Comparison of ENCODE assay signal across 8 cellular contexts in genomic region chr16:56632160-56632847, GRCh38. TPM values are rescaled to one million over a fixed set of nuclear protein-coding genes. Genes with fewer than 3 reads are reported as not detected.
DNase-seq lines count a peak whose midpoint lies in the region; ATAC-seq and TF ChIP-seq lines count a peak whose summit lies in the region.

Gene MT1M (plus strand): TSS chr16:56632659. CDS start chr16:56632732, 73 bp downstream.

- intact Hi-C loops in activated CD8-positive, alpha-beta T cell treated with anti-CD3 and anti-CD28 coated beads for 36 hours (cut with micrococcal nuclease), result no loop called here

- peaks cover 59 to 71% of the 10 kb centered on the region in 2 donors for H3K27me3 Mint-ChIP-seq in CD8-positive, alpha-beta memory T cell
- H3K27me3 Mint-ChIP-seq in activated CD8-positive, alpha-beta T cell treated with anti-CD3 and anti-CD28 coated beads for 36 hours, result peaks cover 60% of the 10 kb centered on the region
- peaks cover 28% of the 10 kb centered on the region for H3K27me3 Mint-ChIP-seq in glutamatergic neuron (ENCODE audit: unreplicated experiment)

- DNase-seq in CD8-positive, alpha-beta memory T cell, result no peak
- no peak for DNase-seq in activated CD8-positive, alpha-beta T cell treated with anti-CD3 and anti-CD28 coated beads for 36 hours
- DNase-seq in glutamatergic neuron, result no peak
- DNase-seq in osteoblast (ENCODE audit: insufficient read length, low spot score, missing footprints), result peak; percentile 93
- no peak for DNase-seq in cerebellar nuclear complex (lab: John Stamatoyannopoulos, UW)
- no peak for DNase-seq in NCI-H2081 treated with DMSO at 0.1 percent for 48 hours (lab: John Stamatoyannopoulos, UW)

- no peaks in the 10 kb centered on the region for H3K79me2 ChIP-seq in osteoblast (ENCODE audit: insufficient read depth, low read length)

- H3K27ac Mint-ChIP-seq in CD8-positive, alpha-beta memory T cell, result peak within 1 kb of the TSS in 1 of 8 donors; percentile 10
- no peak within 1 kb of the TSS for H3K27ac Mint-ChIP-seq in activated CD8-positive, alpha-beta T cell treated with anti-CD3 and anti-CD28 coated beads for 36 hours
- no peak within 1 kb of the TSS for H3K27ac Mint-ChIP-seq in glutamatergic neuron (ENCODE audit: unreplicated experiment)

- peaks cover 23% of the 10 kb centered on the region for H3K4me1 ChIP-seq in CD8-positive, alpha-beta memory T cell (ENCODE audit: insufficient read depth, low read length)
- peaks cover 7% of the 10 kb centered on the region for H3K4me1 ChIP-seq in osteoblast (ENCODE audit: insufficient read depth, low read length)

- CTCF ChIA-PET in CD8-positive, alpha-beta memory T cell (lab: Charles Lee), result interaction anchor here (1.0 kb wide), 1 partner anchor 11 kb away, joined by 3 read pairs; no protein-coding TSS in a partner anchor
- CTCF ChIA-PET in activated CD8-positive, alpha-beta T cell treated with anti-CD3 and anti-CD28 coated beads for 36 hours (lab: Charles Lee), result interaction anchor here (2.2 kb wide), 1 partner anchor 10 kb away, joined by 8 read pairs; no protein-coding TSS in a partner anchor

- TF ChIP-seq CTCF in activated CD8-positive, alpha-beta T cell treated with anti-CD3 and anti-CD28 coated beads for 36 hours (IDR thresholded peaks at IDR 0.05), result no peak
- TF ChIP-seq CTCF in glutamatergic neuron (IDR thresholded peaks at IDR 0.05; ENCODE audit: partially characterized antibody, unreplicated experiment) (no peak), osteoblast (IDR thresholded peaks at IDR 0.05; ENCODE audit: extremely low read depth, low read depth, low read length) (no peak)

- peak within 1 kb of the TSS; percentile 96 for H2AFZ ChIP-seq in osteoblast (ENCODE audit: low read length)

- H3K36me3 Mint-ChIP-seq in CD8-positive, alpha-beta memory T cell, result no peaks in the 10 kb centered on the region
- no peaks in the 10 kb centered on the region for H3K36me3 Mint-ChIP-seq in activated CD8-positive, alpha-beta T cell treated with anti-CD3 and anti-CD28 coated beads for 36 hours (ENCODE audit: low read depth)
- no peaks in the 10 kb centered on the region for H3K36me3 Mint-ChIP-seq in glutamatergic neuron (ENCODE audit: unreplicated experiment)

- no peak within 1 kb of the TSS for H3K27ac ChIP-seq in CD8-positive, alpha-beta memory T cell (ENCODE audit: low read depth, low read length)
- H3K27ac ChIP-seq in osteoblast (ENCODE audit: low read depth, low read length), result no peak within 1 kb of the TSS

- H4K20me1 ChIP-seq in osteoblast (ENCODE audit: insufficient read depth, low read length), result no peaks in the 10 kb centered on the region

- H3K4me2 ChIP-seq in osteoblast (ENCODE audit: insufficient read depth, low read length), result peak within 1 kb of the TSS; percentile 87

- no peaks in the 10 kb centered on the region for H3K36me3 ChIP-seq in CD8-positive, alpha-beta memory T cell (ENCODE audit: insufficient read depth, low read length)
- H3K36me3 ChIP-seq in osteoblast (ENCODE audit: insufficient read depth, low read length), result no peaks in the 10 kb centered on the region

- no peaks in the 10 kb centered on the region for H3K9me3 Mint-ChIP-seq in CD8-positive, alpha-beta memory T cell
- no peaks in the 10 kb centered on the region for H3K9me3 Mint-ChIP-seq in activated CD8-positive, alpha-beta T cell treated with anti-CD3 and anti-CD28 coated beads for 36 hours
- H3K9me3 Mint-ChIP-seq in glutamatergic neuron (ENCODE audit: unreplicated experiment), result peaks cover 9% of the 10 kb centered on the region

- peaks cover 53% of the 10 kb centered on the region for H3K27me3 ChIP-seq in CD8-positive, alpha-beta memory T cell (ENCODE audit: insufficient read depth, low read length, poor library complexity, severe bottlenecking)
- peaks cover 2% of the 10 kb centered on the region for H3K27me3 ChIP-seq in osteoblast (ENCODE audit: insufficient read depth, low read length)

- no peak within 1 kb of the TSS for H3K4me3 ChIP-seq in CD8-positive, alpha-beta memory T cell (ENCODE audit: low read length)
- H3K4me3 ChIP-seq in osteoblast (ENCODE audit: insufficient read depth, low read length), result peak within 1 kb of the TSS; percentile 75

- peak; percentile 52 for ATAC-seq in activated CD8-positive, alpha-beta T cell treated with anti-CD3 and anti-CD28 coated beads for 36 hours
- no peak for ATAC-seq in HG02571 (IDR thresholded peaks at IDR 0.05; ENCODE audit: unreplicated experiment)
- no peak for ATAC-seq in GM18519 (IDR thresholded peaks at IDR 0.05; ENCODE audit: low FRiP score, unreplicated experiment)

- POLR2A ChIA-PET in CD8-positive, alpha-beta memory T cell (lab: Charles Lee), result no interaction called here
- POLR2A ChIA-PET in activated CD8-positive, alpha-beta T cell treated with anti-CD3 and anti-CD28 coated beads for 36 hours (lab: Charles Lee), result interaction anchor here (0.6 to 0.7 kb wide), 2 partner anchors 12 to 30 kb away, joined by 3 read pairs; no protein-coding TSS in a partner anchor

- no peaks in the 10 kb centered on the region for H3K9me3 ChIP-seq in CD8-positive, alpha-beta memory T cell (ENCODE audit: low read length)
- H3K9me3 ChIP-seq in osteoblast (ENCODE audit: low read depth, low read length), result no peaks in the 10 kb centered on the region

- H3K4me1 Mint-ChIP-seq in CD8-positive, alpha-beta memory T cell, result peaks cover 19 to 38% (median 22%) of the 10 kb centered on the region in 3 donors
- H3K4me1 Mint-ChIP-seq in activated CD8-positive, alpha-beta T cell treated with anti-CD3 and anti-CD28 coated beads for 36 hours (ENCODE audit: low read depth), result peaks cover 17% of the 10 kb centered on the region
- H3K4me1 Mint-ChIP-seq in glutamatergic neuron (ENCODE audit: low read depth, unreplicated experiment), result peaks cover 11% of the 10 kb centered on the region

- H3K4me3 Mint-ChIP-seq in CD8-positive, alpha-beta memory T cell, result peak within 1 kb of the TSS in 5 of 7 donors; percentile 55 to 88 (median 69)
- H3K4me3 Mint-ChIP-seq in activated CD8-positive, alpha-beta T cell treated with anti-CD3 and anti-CD28 coated beads for 36 hours, result peak within 1 kb of the TSS; percentile 58
- H3K4me3 Mint-ChIP-seq in glutamatergic neuron (ENCODE audit: unreplicated experiment), result peak within 1 kb of the TSS; percentile 85

RNA-seq across cellular contexts. Expression of gene MT1M, which starts in this region (rescaled TPM):
- not detected for total RNA-seq in CD8-positive, alpha-beta memory T cell
- not detected for polyA plus RNA-seq in CD8-positive, alpha-beta memory T cell
- total RNA-seq in activated CD8-positive, alpha-beta T cell treated with anti-CD3 and anti-CD28 coated beads for 36 hours, result not detected
- total RNA-seq in glutamatergic neuron (ENCODE audit: unreplicated experiment) (not detected), osteoblast (8.5 and 8.7 TPM in 2 replicates)

Comparison
In these comparisons a context has a peak if more than half of its experiments do, and no peak if none do; other contexts are left out.
1. Peak in ATAC-seq in activated CD8-positive, alpha-beta T cell treated with anti-CD3 and anti-CD28 coated beads for 36 hours; RNA of the gene not detected or under 1 TPM.